ENCODE assay signal across 8 cellular contexts in the genomic region with DNA sequence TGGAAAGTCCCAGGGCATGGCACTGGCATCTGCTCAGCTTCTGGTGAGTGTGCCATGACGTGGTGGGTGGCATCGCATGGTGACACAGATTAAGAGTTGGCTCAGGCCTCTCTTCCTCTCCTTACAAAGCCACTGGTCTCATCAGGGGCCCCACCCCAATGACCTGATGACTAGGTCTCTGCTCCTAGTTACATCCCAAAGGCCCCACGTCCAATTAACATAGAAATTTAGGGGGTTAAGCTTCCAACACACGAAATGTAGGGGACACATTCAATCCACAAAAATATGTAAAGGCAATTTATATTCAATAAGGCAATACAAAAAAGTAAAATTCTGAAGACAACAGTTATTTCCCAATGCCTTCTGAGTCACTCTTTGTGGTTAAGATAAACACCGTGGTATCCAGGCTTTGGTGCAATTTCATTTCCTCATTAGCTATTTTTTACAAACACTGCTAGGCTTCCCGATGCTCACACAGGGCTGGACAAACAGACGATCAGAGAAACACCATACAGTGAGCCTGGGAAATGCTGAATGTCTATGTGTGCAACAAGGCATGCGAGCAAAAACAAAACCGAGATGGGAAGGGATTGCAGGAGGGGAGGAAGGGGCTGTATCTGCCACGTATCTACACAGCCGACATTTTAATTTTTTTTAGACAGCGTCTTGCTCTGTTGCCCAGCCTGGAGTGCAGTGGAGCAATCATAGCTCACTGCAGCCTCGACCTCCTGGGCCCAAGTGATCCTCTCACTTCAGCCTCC.
DNase-seq lines count a peak whose midpoint lies in the region; ATAC-seq and TF ChIP-seq lines count a peak whose summit lies in the region.

No MANE protein-coding gene starts in this region.

- H3K4me1 ChIP-seq in DOHH2 (ENCODE audit: control insufficient read depth, low read length) (peaks cover 91% of the 10 kb centered on the region), right atrium auricular region (peaks cover 3 to 61% of the 10 kb centered on the region in 2 donors)

- peak overlapping the region; percentile 28 for H3K4me2 ChIP-seq in DOHH2 (ENCODE audit: low read length)

- H3F3A ChIP-seq in DOHH2 (ENCODE audit: control insufficient read depth, insufficient read depth) = peaks cover 14% of the 10 kb centered on the region

- no peaks in the 10 kb centered on the region for H3K9me2 ChIP-seq in DOHH2 (replicated peaks; ENCODE audit: control insufficient read depth, low read length)

- H3K27ac ChIP-seq in DOHH2 (ENCODE audit: low read depth, low read length) = peak overlapping the region; percentile 10
- H3K27ac ChIP-seq in right atrium auricular region = peak overlapping the region; percentile 63 to 75

- H4K20me1 ChIP-seq in DOHH2 (ENCODE audit: control insufficient read depth, insufficient read depth, low read depth, low read length) = no peaks in the 10 kb centered on the region

- H3K4me3 ChIP-seq in DOHH2 (ENCODE audit: low read length) (no peak overlapping the region), right atrium auricular region (no peak overlapping the region)

- TF ChIP-seq CTCF in DOHH2 (IDR thresholded peaks at IDR 0.05; ENCODE audit: low read depth, low read length, poor library complexity, severe bottlenecking) (no peak), right atrium auricular region (IDR thresholded peaks at IDR 0.05) (no peak)

- no peaks in the 10 kb centered on the region for H3K27me3 ChIP-seq in DOHH2 (ENCODE audit: control insufficient read depth, low read length)
- H3K27me3 ChIP-seq in right atrium auricular region = no peaks in the 10 kb centered on the region

- H3K36me3 ChIP-seq in DOHH2 (ENCODE audit: control insufficient read depth, low read length) (peaks cover 66% of the 10 kb centered on the region), right atrium auricular region (peaks cover 15% of the 10 kb centered on the region)

- DNase-seq in HCEC 1CT = peak; percentile 91
- DNase-seq in NOMO-1 treated with DMSO at 0.1 percent for 48 hours (lab: John Stamatoyannopoulos, UW; ENCODE audit: unreplicated experiment) = peak; percentile 99
- peak; percentile 85 for DNase-seq in activated effector memory CD4-positive, alpha-beta T cell treated with anti-CD3 and anti-CD28 coated beads, Interleukin-2, amount 50 U/mL, for 16 hours
- DNase-seq in right atrium auricular region (ENCODE audit: low spot score) = peak; percentile 78
- peak; percentile 67 for DNase-seq in stimulated activated naive CD8-positive, alpha-beta T cell treated with anti-CD3 and anti-CD28 coated beads, Interleukin-15, Interleukin-2, amounts not matched to agents 100 U/mL and 50 U/mL, for 24 hours
- DNase-seq in cerebellar cortex (ENCODE audit: low spot score) = no peak
- no peak for DNase-seq in NCI-H2081 treated with DMSO at 0.1 percent for 48 hours (lab: John Stamatoyannopoulos, UW)

- peak; percentile 21 for ATAC-seq in stimulated activated naive CD8-positive, alpha-beta T cell treated with anti-CD3 and anti-CD28 coated beads, Interleukin-15, Interleukin-2, amounts not matched to agents 100 U/mL and 50 U/mL, for 24 hours

- H3K9me3 ChIP-seq in DOHH2 (ENCODE audit: control insufficient read depth, insufficient read depth, low read length) (no peaks in the 10 kb centered on the region), right atrium auricular region (no peaks in the 10 kb centered on the region)

- peaks cover 21% of the 10 kb centered on the region for H3K79me2 ChIP-seq in DOHH2 (ENCODE audit: control insufficient read depth, low read length)

Comparison
In these comparisons a context has a peak if more than half of its experiments do, and no peak if none do; other contexts are left out.
1. DNase-seq: peak in HCEC 1CT (single experiment), NOMO-1 treated with DMSO at 0.1 percent for 48 hours (single experiment), activated effector memory CD4-positive, alpha-beta T cell treated with anti-CD3 and anti-CD28 coated beads, Interleukin-2, amount 50 U/mL, for 16 hours (single experiment), right atrium auricular region (single experiment) and stimulated activated naive CD8-positive, alpha-beta T cell treated with anti-CD3 and anti-CD28 coated beads, Interleukin-15, Interleukin-2, amounts not matched to agents 100 U/mL and 50 U/mL, for 24 hours (single experiment); none in cerebellar cortex (single experiment) and NCI-H2081 treated with DMSO at 0.1 percent for 48 hours (single experiment).